Comparison of ENCODE assay signal across 14 cellular contexts in genomic region chr16:35510701-35511100, GRCh38.
A peak's percentile ranks its signal among the peaks of the same experiment; 100 is the strongest.
DNase-seq lines count a peak whose midpoint lies in the region; ATAC-seq and TF ChIP-seq lines count a peak whose summit lies in the region.
"Had no signal": no experiment of that assay in that cellular context is flagged by ENCODE, and none has a peak within 500 bp of the region (broad histone marks: within the 10 kb centered on the region; RNA-seq: fewer than 3 reads in every experiment).

No MANE protein-coding gene starts in this region.

- no peak for TF ChIP-seq CTCF in WERI-Rb-1 (IDR thresholded peaks at IDR 0.05; ENCODE audit: low read depth, low read length)

- no peak for ATAC-seq in GM19328 (IDR thresholded peaks at IDR 0.05; ENCODE audit: unreplicated experiment)
- no peak for ATAC-seq in HG03378 (IDR thresholded peaks at IDR 0.05; ENCODE audit: unreplicated experiment)

- no peak overlapping the region for H3K4me3 ChIP-seq in WERI-Rb-1 (ENCODE audit: low read depth, low read length)
- H3K4me3 ChIP-seq: SJCRH30 had no signal

- in situ Hi-C loops in Caki2 (cut with HindIII; ENCODE audit: low pct_unique_long_range_greater_than_20kb, low sequenced_read_pairs) = no loop called here

- H3K27ac ChIP-seq in WERI-Rb-1 = peak overlapping the region; percentile 69
- H3K27ac ChIP-seq: SJCRH30 had no signal

- no peaks in the 10 kb centered on the region for H3K36me3 ChIP-seq in WERI-Rb-1
- H3K36me3 ChIP-seq: SJCRH30 had no signal

- peaks cover 2% of the 10 kb centered on the region for H3K9me3 ChIP-seq in WERI-Rb-1 (ENCODE audit: severe bottlenecking)
- H3K9me3 ChIP-seq: SJCRH30 had no signal

- peak; percentile 24 for DNase-seq in NCI-H2029 (lab: John Stamatoyannopoulos, UW)
- no peak for DNase-seq in NCI-H2029 treated with DMSO at 0.1 percent for 48 hours (lab: John Stamatoyannopoulos, UW)
- DNase-seq in Caki2 (ENCODE audit: low read depth) = peak; percentile 76
- DNase-seq in NCI-H1694 (lab: John Stamatoyannopoulos, UW) = peak; percentile 41
- no peak for DNase-seq in WERI-Rb-1
- no peak for DNase-seq in NCI-H345 treated with DMSO at 0.1 percent for 48 hours (lab: John Stamatoyannopoulos, UW; ENCODE audit: unreplicated experiment)
- DNase-seq: KG1; NCI-H345; NCI-H526 treated with DMSO at 0.1 percent for 48 hours; NK-92 treated with Interleukin-12 subunit alpha and Interleukin-12 subunit beta, amount 100 ng/mL, for 24 hours; SJCRH30; T-helper 9 cell had no signal

- H3K27me3 ChIP-seq in WERI-Rb-1 (ENCODE audit: insufficient read depth, low read depth, severe bottlenecking) = no peaks in the 10 kb centered on the region
- H3K27me3 ChIP-seq: SJCRH30 had no signal

Comparison
In these comparisons a context has a peak if more than half of its experiments do, and no peak if none do; other contexts are left out.
1. DNase-seq: peak in NCI-H2029 (single experiment), Caki2 (single experiment) and NCI-H1694 (single experiment); none in NCI-H2029 treated with DMSO at 0.1 percent for 48 hours (single experiment), WERI-Rb-1 (single experiment) and NCI-H345 treated with DMSO at 0.1 percent for 48 hours (single experiment).